Comparison of ENCODE assay signal across 18 cellular contexts in the genomic region with DNA sequence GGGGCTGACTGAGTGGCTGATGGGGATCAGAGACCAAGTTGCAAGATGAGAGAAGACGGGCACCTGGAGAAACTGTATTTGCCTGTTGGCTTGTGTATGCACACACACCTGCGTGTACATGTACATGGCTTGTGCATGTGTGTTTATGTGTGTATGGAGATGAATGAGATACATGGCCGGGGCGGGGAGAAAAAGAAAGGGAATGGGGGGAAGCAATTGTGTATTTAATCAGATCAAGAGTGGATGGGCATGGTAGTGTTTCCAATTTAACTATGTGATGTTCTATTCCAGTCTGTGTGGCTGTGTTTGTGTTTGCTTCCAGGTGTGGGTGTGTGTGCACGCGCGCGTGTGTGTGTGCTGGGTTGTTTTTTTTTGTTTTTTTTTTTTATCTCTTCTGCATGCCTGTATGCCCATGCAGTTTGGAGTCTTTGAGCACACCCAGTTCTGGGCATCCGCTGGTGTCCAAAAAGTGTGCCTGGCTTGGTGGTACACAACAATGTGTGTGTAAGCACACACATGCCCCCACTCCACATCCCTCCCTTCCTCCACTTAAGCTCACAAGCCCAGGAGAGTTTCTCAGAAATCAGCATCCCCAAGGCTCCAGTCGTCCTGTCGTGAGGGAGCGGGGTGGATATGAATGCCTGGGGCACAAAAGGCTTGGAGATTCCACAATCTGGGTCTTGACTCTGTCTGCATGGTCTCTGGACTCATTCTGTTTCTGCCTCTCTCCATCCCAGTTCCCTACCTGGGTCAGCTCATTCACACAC. TPM values are rescaled to one million over a fixed set of nuclear protein-coding genes. Genes with fewer than 3 reads are reported as not detected.
DNase-seq lines count a peak whose midpoint lies in the region; ATAC-seq, FAIRE-seq and TF ChIP-seq lines count a peak whose summit lies in the region.
"Had no signal": no experiment of that assay in that cellular context is flagged by ENCODE, and none has a peak within 500 bp of the region (broad histone marks: within the 10 kb centered on the region; RNA-seq: fewer than 3 reads in every experiment).

No MANE protein-coding gene starts in this region.

- H3K4me1 ChIP-seq in BLaER1: peaks cover 89% of the 10 kb centered on the region
- H3K4me1 ChIP-seq in HUES48 (ENCODE audit: control insufficient read depth, insufficient read depth, low read length): peaks cover 57% of the 10 kb centered on the region
- peaks cover 36 to 70% of the 10 kb centered on the region in 2 experiments for H3K4me1 ChIP-seq in K562 (replicated peaks in 1 of 2; ENCODE audit: control insufficient read depth in 2 of 2, insufficient read depth in 2 of 2, low read length in 2 of 2)

- H3K27me3 Mint-ChIP-seq in nephron (ENCODE audit: low read depth): peaks cover 95% of the 10 kb centered on the region

- no peaks in the 10 kb centered on the region for H3K36me3 ChIP-seq in BLaER1
- no peaks in the 10 kb centered on the region for H3K36me3 ChIP-seq in HUES48 (ENCODE audit: control insufficient read depth, insufficient read depth, low read length)
- no peaks in the 10 kb centered on the region for H3K36me3 ChIP-seq in K562 (ENCODE audit: control insufficient read depth, insufficient read depth, low read length)
- H3K36me3 ChIP-seq: uterus had no signal

- H3K4me2 ChIP-seq in BLaER1 (peak overlapping the region; percentile 100), K562 (ENCODE audit: insufficient read depth, low read length) (no peak overlapping the region)

- H3K27ac ChIP-seq in BLaER1 (no peak overlapping the region), HUES48 (ENCODE audit: low read depth, low read length) (peak overlapping the region; percentile 64), K562 (ENCODE audit: extremely low read depth, low read depth, low read length) (no peak overlapping the region)
- H3K27ac ChIP-seq: RWPE1, uterus, VCaP had no signal

- in situ Hi-C loops in K562 (cut with MboI): no loop called here

- no peaks in the 10 kb centered on the region for H3K79me2 ChIP-seq in K562 (ENCODE audit: control insufficient read depth, insufficient read depth, low read length)

- CTCF ChIA-PET in K562 (lab: Yijun Ruan, JAX; ENCODE audit: low intra/inter-chr PET ratio): no interaction called here

- peaks cover 6% of the 10 kb centered on the region for H3K9me1 ChIP-seq in K562 (ENCODE audit: control insufficient read depth, insufficient read depth, low read length)

- TF ChIP-seq RAD21 in K562 (CRISPR knock-in tag; conservative IDR thresholded peaks at IDR 0.05 in 1 of 2, IDR thresholded peaks at IDR 0.05 in 1 of 2): no peak

- H3K9me3 ChIP-seq in BLaER1: peaks cover 8% of the 10 kb centered on the region
- H3K9me3 ChIP-seq in HUES48 (ENCODE audit: control insufficient read depth, insufficient read depth, low read length): no peaks in the 10 kb centered on the region
- no peaks in the 10 kb centered on the region for H3K9me3 ChIP-seq in K562 (replicated peaks; ENCODE audit: control insufficient read depth, insufficient read depth, low read depth, low read length)
- H3K9me3 ChIP-seq: uterus had no signal

- H3K4me3 Mint-ChIP-seq in nephron: peak overlapping the region; percentile 2 to 39 (median 19)

- no peak overlapping the region for H3K27ac Mint-ChIP-seq in nephron
- H3K27ac Mint-ChIP-seq: stimulated activated naive CD8-positive, alpha-beta T cell treated with anti-CD3 and anti-CD28 coated beads, Interleukin-15, Interleukin-2, amounts not matched to agents 100 ng/mL and 50 ng/mL, for 24 hours had no signal

- TF ChIP-seq POLR2A in K562 (conservative IDR thresholded peaks at IDR 0.05): no peak
- TF ChIP-seq POLR2A in GM12891 (IDR thresholded peaks at IDR 0.05; ENCODE audit: low read depth, low read length): no peak
- TF ChIP-seq POLR2A in lower leg skin (IDR thresholded peaks at IDR 0.05): no peak

- no peak for ATAC-seq in K562
- ATAC-seq: esophagus mucosa, left cardiac atrium, T-cell had no signal

- peaks cover 88% of the 10 kb centered on the region for H3K27me3 ChIP-seq in BLaER1
- H3K27me3 ChIP-seq in HUES48 (ENCODE audit: control insufficient read depth, insufficient read depth, low read length): peaks cover 88% of the 10 kb centered on the region
- peaks cover 24 to 45% of the 10 kb centered on the region in 2 experiments; a peak in 4 of 5 replicates for H3K27me3 ChIP-seq in K562 (ENCODE audit: control insufficient read depth in 2 of 2, insufficient read depth in 2 of 2, low read length in 2 of 2)

- no peak overlapping the region for H2AFZ ChIP-seq in K562 (ENCODE audit: low read depth, low read length)

- peaks cover 63% of the 10 kb centered on the region for H4K20me1 ChIP-seq in BLaER1
- H4K20me1 ChIP-seq in K562 (replicated peaks; ENCODE audit: control insufficient read depth, insufficient read depth, low read length): peaks cover 26% of the 10 kb centered on the region

- H3K4me1 Mint-ChIP-seq in nephron: peaks cover 47% of the 10 kb centered on the region

- no peaks in the 10 kb centered on the region for H3K9me3 Mint-ChIP-seq in nephron
- H3K9me3 Mint-ChIP-seq: stimulated activated naive CD8-positive, alpha-beta T cell treated with anti-CD3 and anti-CD28 coated beads, Interleukin-15, Interleukin-2, amounts not matched to agents 100 ng/mL and 50 ng/mL, for 24 hours; T-cell had no signal

- H3K36me3 Mint-ChIP-seq in nephron (ENCODE audit: low read depth): no peaks in the 10 kb centered on the region
- H3K36me3 Mint-ChIP-seq: T-cell had no signal

- DNase-seq in K562 (ENCODE audit: extremely low read depth in 1 of 4, low spot score in 3 of 4): no peak
- no peak for DNase-seq in NCI-H1930 (lab: John Stamatoyannopoulos, UW)
- no peak for DNase-seq in GM12891 (ENCODE audit: insufficient read length, low spot score)
- DNase-seq in lower leg skin (ENCODE audit: low spot score in 2 of 2): no peak
- DNase-seq in NCI-H1436 treated with DMSO at 0.1 percent for 48 hours (lab: John Stamatoyannopoulos, UW): no peak
- DNase-seq: cortex of kidney; left cardiac atrium; NCI-H2107; stimulated activated CD4-positive, alpha-beta T cell treated with anti-CD3 and anti-CD28 coated beads, Interleukin-12 subunit alpha, Interleukin-12 subunit beta, amount 100 ng/mL, for 4 hours; T-cell; uterus had no signal

- intact Hi-C loops in K562 (cut with micrococcal nuclease): loop anchor here (2.0 kb wide), 1 partner anchor 23 kb away; no protein-coding TSS in a partner anchor
- intact Hi-C loops in lower leg skin (cut with DNase I; ENCODE audit: low total_unique reads): no loop called here

- no TSS peak for BruUV-seq in K562 (replicated peaks; lab: Mats Ljungman, UMichigan)

- H3K4me3 ChIP-seq in BLaER1 (no peak overlapping the region; the same call in 1 of the 2 replicates), HUES48 (ENCODE audit: low read depth, low read length) (peak overlapping the region; percentile 39), K562 (no peak overlapping the region), lower leg skin (ENCODE audit: low read depth, poor library complexity, severe bottlenecking) (no peak overlapping the region)
- H3K4me3 ChIP-seq: uterus had no signal

- POLR2A ChIA-PET in K562 (lab: Yijun Ruan, JAX): interaction anchor here (0.5 kb wide), 1 partner anchor 46 kb away, joined by 4 read pairs; no protein-coding TSS in a partner anchor

- TF ChIP-seq EP300 in K562 (IDR thresholded peaks at IDR 0.05; ENCODE audit: low read length): no peak

- WGBS in K562 (ENCODE audit: insufficient coverage, low coverage, missing lambda C conversion rate): 5% methylated on average over 12 of the region's 12 CpGs
- 1 to 7% methylated on average over 12 of the region's 12 CpGs for WGBS in lower leg skin, 2 donors

- no peak for TF ChIP-seq CTCF in K562 (IDR thresholded peaks at IDR 0.05 in 2 of 3, conservative IDR thresholded peaks at IDR 0.05 in 1 of 3; ENCODE audit: insufficient read depth in 2 of 3, low read depth in 1 of 3, low read length in 3 of 3)
- no peak for TF ChIP-seq CTCF in nephron (IDR thresholded peaks at IDR 0.05; ENCODE audit: unreplicated experiment in 3 of 3)
- TF ChIP-seq CTCF in lower leg skin (IDR thresholded peaks at IDR 0.05): no peak

- peak; percentile 23 for FAIRE-seq in K562 (lab: Jason Lieb, UNC)
- FAIRE-seq in GM12891 (lab: Jason Lieb, UNC): no peak

- H3K9ac ChIP-seq in BLaER1 (no peak overlapping the region), HUES48 (ENCODE audit: low read depth, low read length) (no peak overlapping the region), K562 (ENCODE audit: insufficient read depth in 1 of 2, low read depth in 2 of 2, low read length in 2 of 2) (no peak overlapping the region)

RNA-seq across cellular contexts. Expression of a gene that starts 2.5 kb away (rescaled TPM):
- 0.81 and 4.0 TPM in 2 replicates for total RNA-seq in K562 (2011; cell fraction: chromatin; rRNA removed; ENCODE audit: low replicate concordance)
- 3.8 and 7.2 TPM in 2 replicates for total RNA-seq in K562 (2011; cell fraction: nucleolus; rRNA removed)
- 1.1 and 2.2 TPM in 2 replicates for total RNA-seq in K562 (2011; cell fraction: nucleoplasm; rRNA removed)
- total RNA-seq in K562 (2014; rRNA removed) (1.8 and 2.8 TPM in 2 replicates), K562 (2014; rRNA removed; fragmentation: Illumina TruSeq; extraction: Trizol) (0.19 and 0.22 TPM in 2 replicates), K562 (2015; rRNA removed; fragmentation: Illumina TruSeq; extraction: Trizol) (0.40 and 0.45 TPM in 2 replicates), K562 (2021) (4.2 and 5.7 TPM in 2 replicates), lower leg skin (1 to 10 TPM in 2 of 4 donors, under 1 TPM in 1, not detected in 1; 0.91 to 6.3 (median 2.5) TPM)
- polyA plus RNA-seq in K562 (2011; rRNA removed) (0.14 and 0.23 TPM in 2 replicates), K562 (2014; fragmentation: Illumina TruSeq; extraction: Trizol) (0.34 and 0.79 TPM in 2 replicates), K562 (2014; fragmentation: Nextera tagmentation; extraction: Ambion mirVana) (under 1 TPM; 0.03 to 0.08 TPM), K562 (2014; rRNA removed) (1.4 and 1.7 TPM in 2 replicates)
- polyA plus RNA-seq in K562 (2011; cell fraction: cytosol; rRNA removed): 0.10 and 1.1 TPM in 2 replicates
- 0.65 and 2.1 TPM in 2 replicates for polyA plus RNA-seq in K562 (2011; cell fraction: nucleus; rRNA removed)
- 1.6 and 7.3 TPM in 2 replicates for polyA plus RNA-seq in K562 (2012)
- polyA minus RNA-seq in K562 (2011; rRNA and poly(A)+ RNA removed): not detected in 2 replicates
- polyA minus RNA-seq in K562 (2011; cell fraction: cytosol; rRNA and poly(A)+ RNA removed): 0.73 and 1.7 TPM in 2 replicates
- 0.89 and 0.94 TPM in 2 replicates for polyA minus RNA-seq in K562 (2011; cell fraction: nucleus; rRNA and poly(A)+ RNA removed)
- 0.06 TPM for polyA plus RNA-seq in GM12891 (2012; ENCODE audit: low read depth, missing spikeins)
- total RNA-seq: esophagus mucosa, left cardiac atrium, T-cell had no signal

RNA-seq across cellular contexts. Expression of a gene that starts 12.3 kb away (rescaled TPM):
- total RNA-seq in K562 (2011; cell fraction: chromatin; rRNA removed; ENCODE audit: low replicate concordance): not detected in 2 replicates
- not detected in 2 replicates for total RNA-seq in K562 (2011; cell fraction: nucleolus; rRNA removed)
- not detected in 2 replicates for total RNA-seq in K562 (2011; cell fraction: nucleoplasm; rRNA removed)
- total RNA-seq in K562 (2014; rRNA removed) (not detected in 2 replicates), K562 (2014; rRNA removed; fragmentation: Illumina TruSeq; extraction: Trizol) (not detected in 2 replicates), K562 (2015; rRNA removed; fragmentation: Illumina TruSeq; extraction: Trizol) (not detected in 2 replicates), K562 (2021) (not detected in 2 replicates), lower leg skin (not detected)
- polyA plus RNA-seq in K562 (2011; rRNA removed) (not detected in 2 replicates), K562 (2014; fragmentation: Illumina TruSeq; extraction: Trizol) (not detected in 2 replicates), K562 (2014; fragmentation: Nextera tagmentation; extraction: Ambion mirVana) (under 1 TPM in 1 of 2 experiments, not detected in 1; 0.04 TPM), K562 (2014; rRNA removed) (not detected in 2 replicates)
- not detected in 2 replicates for polyA plus RNA-seq in K562 (2011; cell fraction: cytosol; rRNA removed)
- 0.07 TPM in 1 of 2 replicates, not detected in the other for polyA plus RNA-seq in K562 (2011; cell fraction: nucleus; rRNA removed)
- polyA plus RNA-seq in K562 (2012): 0.07 and 0.08 TPM in 2 replicates
- not detected in 2 replicates for polyA minus RNA-seq in K562 (2011; rRNA and poly(A)+ RNA removed)
- polyA minus RNA-seq in K562 (2011; cell fraction: cytosol; rRNA and poly(A)+ RNA removed): not detected in 2 replicates
- not detected in 2 replicates for polyA minus RNA-seq in K562 (2011; cell fraction: nucleus; rRNA and poly(A)+ RNA removed)
- not detected for polyA plus RNA-seq in GM12891 (2012; ENCODE audit: low read depth, missing spikeins)
- total RNA-seq: esophagus mucosa, left cardiac atrium, T-cell, uterus had no signal

RNA-seq across cellular contexts. Expression of a gene that starts 13.6 kb away (rescaled TPM):
- 16.8 and 29.1 TPM in 2 replicates for total RNA-seq in K562 (2011; cell fraction: chromatin; rRNA removed; ENCODE audit: low replicate concordance)
- total RNA-seq in K562 (2011; cell fraction: nucleolus; rRNA removed): 29.0 and 30.9 TPM in 2 replicates
- total RNA-seq in K562 (2011; cell fraction: nucleoplasm; rRNA removed): 25.1 and 27.9 TPM in 2 replicates
- total RNA-seq in K562 (2014; rRNA removed) (149 and 163 TPM in 2 replicates), K562 (2014; rRNA removed; fragmentation: Illumina TruSeq; extraction: Trizol) (68.6 and 77.7 TPM in 2 replicates), K562 (2015; rRNA removed; fragmentation: Illumina TruSeq; extraction: Trizol) (71.8 and 71.9 TPM in 2 replicates), K562 (2021) (89.4 and 91.2 TPM in 2 replicates), lower leg skin (10 to 100 TPM; 52.9 to 81.2 (median 61.2) TPM)
- polyA plus RNA-seq in K562 (2011; rRNA removed) (113 and 121 TPM in 2 replicates), K562 (2014; fragmentation: Illumina TruSeq; extraction: Trizol) (79.8 and 104 TPM in 2 replicates), K562 (2014; fragmentation: Nextera tagmentation; extraction: Ambion mirVana) (10 to 100 TPM in 1 of 2 experiments, 1 to 10 TPM in 1; 4.4 to 13.6 TPM), K562 (2014; rRNA removed) (125 and 188 TPM in 2 replicates)
- 106 and 108 TPM in 2 replicates for polyA plus RNA-seq in K562 (2011; cell fraction: cytosol; rRNA removed)
- 56.4 and 60.9 TPM in 2 replicates for polyA plus RNA-seq in K562 (2011; cell fraction: nucleus; rRNA removed)
- 106 and 166 TPM in 2 replicates for polyA plus RNA-seq in K562 (2012)
- 53.4 and 71.7 TPM in 2 replicates for polyA minus RNA-seq in K562 (2011; rRNA and poly(A)+ RNA removed)
- 25.1 and 29.0 TPM in 2 replicates for polyA minus RNA-seq in K562 (2011; cell fraction: cytosol; rRNA and poly(A)+ RNA removed)
- 5.1 and 9.2 TPM in 2 replicates for polyA minus RNA-seq in K562 (2011; cell fraction: nucleus; rRNA and poly(A)+ RNA removed)
- polyA plus RNA-seq in GM12891 (2012; ENCODE audit: low read depth, missing spikeins): 73.3 TPM

RNA-seq across cellular contexts. Expression of a gene that starts 33.0 kb away (rescaled TPM):
- total RNA-seq in K562 (2011; cell fraction: chromatin; rRNA removed; ENCODE audit: low replicate concordance): not detected in 2 replicates
- not detected in 2 replicates for total RNA-seq in K562 (2011; cell fraction: nucleolus; rRNA removed)
- not detected in 2 replicates for total RNA-seq in K562 (2011; cell fraction: nucleoplasm; rRNA removed)
- not detected in 2 replicates for total RNA-seq in K562 (2014; rRNA removed)
- not detected in 2 replicates for total RNA-seq in K562 (2014; rRNA removed; fragmentation: Illumina TruSeq; extraction: Trizol)
- total RNA-seq in K562 (2015; rRNA removed; fragmentation: Illumina TruSeq; extraction: Trizol): not detected in 2 replicates
- total RNA-seq in K562 (2021): not detected in 2 replicates
- polyA plus RNA-seq in K562 (2011; rRNA removed): 0.07 and 0.13 TPM in 2 replicates
- not detected in 2 replicates for polyA plus RNA-seq in K562 (2011; cell fraction: cytosol; rRNA removed)
- 0.14 and 0.15 TPM in 2 replicates for polyA plus RNA-seq in K562 (2011; cell fraction: nucleus; rRNA removed)
- 0.03 TPM in 1 of 2 replicates, not detected in the other for polyA plus RNA-seq in K562 (2012)
- not detected in 2 replicates for polyA plus RNA-seq in K562 (2014; fragmentation: Illumina TruSeq; extraction: Trizol)
- polyA plus RNA-seq in K562 (2014; fragmentation: Nextera tagmentation; extraction: Ambion mirVana): under 1 TPM; 0.07 to 0.17 TPM
- polyA plus RNA-seq in K562 (2014; rRNA removed): not detected in 2 replicates
- not detected in 2 replicates for polyA minus RNA-seq in K562 (2011; rRNA and poly(A)+ RNA removed)
- not detected in 2 replicates for polyA minus RNA-seq in K562 (2011; cell fraction: cytosol; rRNA and poly(A)+ RNA removed)
- 0.56 TPM in 1 of 2 replicates, not detected in the other for polyA minus RNA-seq in K562 (2011; cell fraction: nucleus; rRNA and poly(A)+ RNA removed)
- not detected for polyA plus RNA-seq in GM12891 (2012; ENCODE audit: low read depth, missing spikeins)
- total RNA-seq in lower leg skin: not detected
- total RNA-seq: esophagus mucosa, left cardiac atrium, T-cell, uterus had no signal

RNA-seq across cellular contexts. Expression of a gene that starts 40.9 kb away (rescaled TPM):
- total RNA-seq in K562 (2011; cell fraction: chromatin; rRNA removed; ENCODE audit: low replicate concordance): 3.1 and 8.6 TPM in 2 replicates
- total RNA-seq in K562 (2011; cell fraction: nucleolus; rRNA removed): 5.8 and 14.3 TPM in 2 replicates
- total RNA-seq in K562 (2011; cell fraction: nucleoplasm; rRNA removed): 5.1 and 8.0 TPM in 2 replicates
- 0.73 and 0.91 TPM in 2 replicates for total RNA-seq in K562 (2014; rRNA removed)
- total RNA-seq in K562 (2014; rRNA removed; fragmentation: Illumina TruSeq; extraction: Trizol): 0.44 and 0.67 TPM in 2 replicates
- total RNA-seq in K562 (2015; rRNA removed; fragmentation: Illumina TruSeq; extraction: Trizol): 0.22 and 0.23 TPM in 2 replicates
- 0.98 and 1.3 TPM in 2 replicates for total RNA-seq in K562 (2021)
- polyA plus RNA-seq in K562 (2011; rRNA removed): 2.2 and 4.8 TPM in 2 replicates
- polyA plus RNA-seq in K562 (2011; cell fraction: cytosol; rRNA removed): 3.0 and 10.7 TPM in 2 replicates
- 1.2 and 5.4 TPM in 2 replicates for polyA plus RNA-seq in K562 (2011; cell fraction: nucleus; rRNA removed)
- polyA plus RNA-seq in K562 (2012): 2.2 and 4.3 TPM in 2 replicates
- 1.0 and 1.1 TPM in 2 replicates for polyA plus RNA-seq in K562 (2014; fragmentation: Illumina TruSeq; extraction: Trizol)
- 1 to 10 TPM in 1 of 2 experiments, under 1 TPM in 1; 0.89 to 1.6 TPM for polyA plus RNA-seq in K562 (2014; fragmentation: Nextera tagmentation; extraction: Ambion mirVana)
- 0.54 and 0.62 TPM in 2 replicates for polyA plus RNA-seq in K562 (2014; rRNA removed)
- polyA minus RNA-seq in K562 (2011; rRNA and poly(A)+ RNA removed): 1.5 and 6.2 TPM in 2 replicates
- 5.0 and 5.4 TPM in 2 replicates for polyA minus RNA-seq in K562 (2011; cell fraction: cytosol; rRNA and poly(A)+ RNA removed)
- polyA minus RNA-seq in K562 (2011; cell fraction: nucleus; rRNA and poly(A)+ RNA removed): 0.44 and 1.6 TPM in 2 replicates
- 0.47 TPM for polyA plus RNA-seq in GM12891 (2012; ENCODE audit: low read depth, missing spikeins)
- total RNA-seq in lower leg skin: 1 to 10 TPM; 4.8 to 9.4 (median 8.9) TPM
